Comparison of ENCODE assay signal across 9 cellular contexts in the genomic region with DNA sequence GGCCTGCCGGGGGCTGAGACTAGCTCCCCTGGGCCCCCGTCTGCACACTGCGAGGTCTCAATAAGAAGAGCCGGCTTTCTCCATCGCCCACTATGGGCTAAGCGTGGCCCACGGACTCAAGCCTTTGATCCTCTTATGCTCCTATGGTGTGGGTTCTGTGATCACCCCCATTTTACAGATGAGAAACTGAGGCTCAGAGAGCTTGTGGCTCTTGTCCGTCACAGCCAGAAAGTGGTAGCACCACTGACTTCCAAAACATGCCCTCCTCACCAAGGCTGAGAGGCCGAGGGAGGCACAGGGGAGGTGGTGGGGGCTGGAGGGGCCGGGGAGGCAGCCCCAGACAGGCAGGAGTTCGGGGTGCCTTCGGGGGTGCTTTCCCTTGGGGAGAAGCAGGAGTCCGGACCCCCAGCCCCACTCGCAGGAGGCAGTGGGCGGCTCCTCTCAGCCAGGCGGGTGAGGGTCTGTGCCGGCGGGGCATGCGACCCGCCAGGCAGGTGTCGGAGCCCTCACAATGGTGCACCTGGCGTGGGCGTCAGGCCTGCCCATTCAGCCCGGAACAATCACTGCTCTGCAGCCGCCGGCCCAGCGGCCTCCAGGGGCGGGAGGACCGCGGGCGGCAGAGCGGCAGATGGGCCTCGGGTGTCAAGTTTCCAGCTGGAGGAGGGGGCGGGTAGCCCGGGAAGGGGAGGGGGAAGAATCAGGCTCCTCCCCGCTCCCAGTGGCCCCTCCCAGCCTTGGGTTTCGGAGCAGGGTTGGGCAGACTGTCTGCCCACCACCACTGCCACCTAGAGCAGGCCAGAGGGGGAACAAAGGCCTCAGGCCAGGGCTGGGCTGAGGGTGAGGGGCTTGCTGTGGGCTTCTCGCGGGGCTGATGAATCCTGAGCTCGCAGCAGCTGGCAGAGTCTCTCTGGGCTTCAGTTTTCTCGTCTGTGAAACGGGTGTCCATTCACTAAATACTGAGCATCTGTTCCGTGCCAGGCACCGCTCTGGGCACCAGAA. TPM values are rescaled to one million over a fixed set of nuclear protein-coding genes. Genes with fewer than 3 reads are reported as not detected.
A peak's percentile ranks its signal among the peaks of the same experiment; 100 is the strongest.
DNase-seq lines count a peak whose midpoint lies in the region; ATAC-seq and TF ChIP-seq lines count a peak whose summit lies in the region.
"Had no signal": no experiment of that assay in that cellular context is flagged by ENCODE, and none has a peak within 500 bp of the region (broad histone marks: within the 10 kb centered on the region; RNA-seq: fewer than 3 reads in every experiment).

No MANE protein-coding gene starts in this region.

- no peaks in the 10 kb centered on the region for H3K36me3 Mint-ChIP-seq in stimulated activated naive B cell treated with anti-CD40 and anti-IgM and Interleukin-4, amounts not matched to agents 10 μg/mL and 1 μg/mL and 100 μg/mL, for 72 hours
- H3K36me3 Mint-ChIP-seq: natural killer cell had no signal

- DNase-seq in stimulated activated naive CD8-positive, alpha-beta T cell treated with anti-CD3 and anti-CD28 coated beads, Interleukin-15, Interleukin-2, amounts not matched to agents 100 U/mL and 50 U/mL, for 24 hours, result peak; percentile 7
- no peak for DNase-seq in stimulated activated naive CD8-positive, alpha-beta T cell treated with anti-CD3 and anti-CD28 coated beads, Interleukin-15, amount 100 ng/mL, for 72 hours
- peak; percentile 96 for DNase-seq in NCI-H82 (lab: John Stamatoyannopoulos, UW)
- peak; percentile 13 for DNase-seq in fibroblast of villous mesenchyme (ENCODE audit: low read depth)
- peak; percentile 3 for DNase-seq in stimulated activated naive B cell treated with anti-CD40 and anti-IgM and Interleukin-4, amounts not matched to agents 10 μg/mL and 1 μg/mL and 100 μg/mL, for 72 hours
- no peak for DNase-seq in GM19240 (ENCODE audit: insufficient read length, low spot score)
- DNase-seq in stimulated activated CD4-positive, alpha-beta T cell treated with anti-CD3 and anti-CD28 coated beads, Interleukin-4, amount 100 ng/mL, for 24 hours, result no peak
- DNase-seq: natural killer cell had no signal

- no peak for TF ChIP-seq CTCF in fibroblast of villous mesenchyme (IDR thresholded peaks at IDR 0.05; ENCODE audit: insufficient read depth, low read depth, low read length)

- H3K27ac Mint-ChIP-seq in stimulated activated naive CD8-positive, alpha-beta T cell treated with anti-CD3 and anti-CD28 coated beads, Interleukin-15, amount 100 ng/mL, for 72 hours, result no peak overlapping the region
- H3K27ac Mint-ChIP-seq in stimulated activated naive B cell treated with anti-CD40 and anti-IgM and Interleukin-4, amounts not matched to agents 10 μg/mL and 1 μg/mL and 100 μg/mL, for 72 hours, result no peak overlapping the region
- H3K27ac Mint-ChIP-seq: natural killer cell had no signal

- no peak overlapping the region for H3K4me3 ChIP-seq in fibroblast of villous mesenchyme (ENCODE audit: low read depth, low read length)

- H3K4me3 Mint-ChIP-seq in stimulated activated naive CD8-positive, alpha-beta T cell treated with anti-CD3 and anti-CD28 coated beads, Interleukin-15, amount 100 ng/mL, for 72 hours, result no peak overlapping the region
- H3K4me3 Mint-ChIP-seq in stimulated activated naive B cell treated with anti-CD40 and anti-IgM and Interleukin-4, amounts not matched to agents 10 μg/mL and 1 μg/mL and 100 μg/mL, for 72 hours, result no peak overlapping the region
- H3K4me3 Mint-ChIP-seq: natural killer cell had no signal

- ATAC-seq in stimulated activated naive CD8-positive, alpha-beta T cell treated with anti-CD3 and anti-CD28 coated beads, Interleukin-15, Interleukin-2, amounts not matched to agents 100 U/mL and 50 U/mL, for 24 hours, result no peak
- no peak for ATAC-seq in stimulated activated naive CD8-positive, alpha-beta T cell treated with anti-CD3 and anti-CD28 coated beads, Interleukin-15, amount 100 ng/mL, for 72 hours
- ATAC-seq in stimulated activated naive B cell treated with anti-CD40 and anti-IgM and Interleukin-4, amounts not matched to agents 10 μg/mL and 1 μg/mL and 100 μg/mL, for 72 hours (replicated peaks), result peak in 1 of 2 donors; percentile 34
- no peak for ATAC-seq in GM18519 (IDR thresholded peaks at IDR 0.05; ENCODE audit: low FRiP score, unreplicated experiment)

- H3K27me3 Mint-ChIP-seq in stimulated activated naive CD8-positive, alpha-beta T cell treated with anti-CD3 and anti-CD28 coated beads, Interleukin-15, amount 100 ng/mL, for 72 hours, result peaks cover 44% of the 10 kb centered on the region
- peaks cover 44 to 67% of the 10 kb centered on the region in 2 donors for H3K27me3 Mint-ChIP-seq in stimulated activated naive B cell treated with anti-CD40 and anti-IgM and Interleukin-4, amounts not matched to agents 10 μg/mL and 1 μg/mL and 100 μg/mL, for 72 hours

- no peaks in the 10 kb centered on the region for H3K9me3 Mint-ChIP-seq in stimulated activated naive CD8-positive, alpha-beta T cell treated with anti-CD3 and anti-CD28 coated beads, Interleukin-15, amount 100 ng/mL, for 72 hours
- H3K9me3 Mint-ChIP-seq in stimulated activated naive B cell treated with anti-CD40 and anti-IgM and Interleukin-4, amounts not matched to agents 10 μg/mL and 1 μg/mL and 100 μg/mL, for 72 hours, result peaks cover 3 to 5% of the 10 kb centered on the region in 2 donors
- H3K9me3 Mint-ChIP-seq: natural killer cell had no signal

- no peaks in the 10 kb centered on the region for H3K4me1 Mint-ChIP-seq in stimulated activated naive CD8-positive, alpha-beta T cell treated with anti-CD3 and anti-CD28 coated beads, Interleukin-15, amount 100 ng/mL, for 72 hours
- H3K4me1 Mint-ChIP-seq in stimulated activated naive B cell treated with anti-CD40 and anti-IgM and Interleukin-4, amounts not matched to agents 10 μg/mL and 1 μg/mL and 100 μg/mL, for 72 hours, result peaks cover 0 to 2% of the 10 kb centered on the region in 2 donors
- H3K4me1 Mint-ChIP-seq: natural killer cell had no signal

RNA-seq across cellular contexts. Expression of a gene that starts 39.3 kb away (rescaled TPM):
- total RNA-seq in fibroblast of villous mesenchyme, result under 0.01 TPM in 2 replicates

Comparison
In these comparisons a context has a peak if more than half of its experiments do, and no peak if none do; other contexts are left out.
1. DNase-seq: peak in stimulated activated naive CD8-positive, alpha-beta T cell treated with anti-CD3 and anti-CD28 coated beads, Interleukin-15, Interleukin-2, amounts not matched to agents 100 U/mL and 50 U/mL, for 24 hours (single experiment), NCI-H82 (single experiment), fibroblast of villous mesenchyme (single experiment) and stimulated activated naive B cell treated with anti-CD40 and anti-IgM and Interleukin-4, amounts not matched to agents 10 μg/mL and 1 μg/mL and 100 μg/mL, for 72 hours (single experiment); none in stimulated activated naive CD8-positive, alpha-beta T cell treated with anti-CD3 and anti-CD28 coated beads, Interleukin-15, amount 100 ng/mL, for 72 hours (0 of 2), GM19240 (single experiment) and stimulated activated CD4-positive, alpha-beta T cell treated with anti-CD3 and anti-CD28 coated beads, Interleukin-4, amount 100 ng/mL, for 24 hours (single experiment).